ENCODE assay signal across 13 cellular contexts in genomic region chr1:209703834-209704504, GRCh38.
DNase-seq lines count a peak whose midpoint lies in the region; ATAC-seq and FAIRE-seq lines count a peak whose summit lies in the region.
"Had no signal": no experiment of that assay in that cellular context is flagged by ENCODE, and none has a peak within 500 bp of the region (broad histone marks: within the 10 kb centered on the region; RNA-seq: fewer than 3 reads in every experiment).

No MANE protein-coding gene starts in this region.

- ATAC-seq in HG03066 (IDR thresholded peaks at IDR 0.05; ENCODE audit: low read depth, unreplicated experiment) (peak; percentile 66), HG03280 (IDR thresholded peaks at IDR 0.05; ENCODE audit: unreplicated experiment) (no peak)
- ATAC-seq: activated CD8-positive, alpha-beta memory T cell treated with anti-CD3 and anti-CD28 coated beads, Interleukin-2, amount 10 ng/mL, durations not matched to agents 7 days and 5 days had no signal

- H3K36me3 Mint-ChIP-seq in activated naive CD8-positive, alpha-beta T cell = peaks cover 5% of the 10 kb centered on the region
- H3K36me3 Mint-ChIP-seq: activated CD8-positive, alpha-beta memory T cell treated with anti-CD3 and anti-CD28 coated beads, Interleukin-2, amount 10 ng/mL, durations not matched to agents 7 days and 5 days had no signal

- no peak overlapping the region for H3K4me3 Mint-ChIP-seq in activated naive CD8-positive, alpha-beta T cell
- H3K4me3 Mint-ChIP-seq: activated CD8-positive, alpha-beta memory T cell treated with anti-CD3 and anti-CD28 coated beads, Interleukin-2, amount 10 ng/mL, durations not matched to agents 7 days and 5 days; CD4-positive, alpha-beta T cell had no signal

- peaks cover 15% of the 10 kb centered on the region for H3K4me1 Mint-ChIP-seq in activated naive CD8-positive, alpha-beta T cell (ENCODE audit: low read depth)

- peak; percentile 59 for FAIRE-seq in GM18507 (lab: Jason Lieb, UNC)

- H3K27me3 Mint-ChIP-seq in activated naive CD8-positive, alpha-beta T cell = no peaks in the 10 kb centered on the region
- H3K27me3 Mint-ChIP-seq: CD4-positive, alpha-beta T cell had no signal

- no peaks in the 10 kb centered on the region for H3K9me3 Mint-ChIP-seq in activated naive CD8-positive, alpha-beta T cell (ENCODE audit: low read depth)
- H3K9me3 Mint-ChIP-seq: CD4-positive, alpha-beta T cell had no signal

- DNase-seq in CD1c-positive myeloid dendritic cell (ENCODE audit: extremely low spot score) (peak; percentile 61), GM18507 (ENCODE audit: extremely low spot score, insufficient read length, low read depth) (no peak), COLO829 (ENCODE audit: low spot score) (no peak), NCI-H1048 (lab: John Stamatoyannopoulos, UW) (no peak)
- DNase-seq: activated CD8-positive, alpha-beta memory T cell treated with anti-CD3 and anti-CD28 coated beads, Interleukin-2, amount 10 ng/mL, durations not matched to agents 7 days and 5 days; CD4-positive, alpha-beta T cell; GF-D8; NCI-H1417 treated with DMSO at 0.1 percent for 48 hours; NCI-H524; stimulated activated CD4-positive, alpha-beta T cell treated with anti-CD3 and anti-CD28 coated beads, Interleukin-4, amount 100 ng/mL, for 4 hours had no signal

- H3K27ac Mint-ChIP-seq in activated naive CD8-positive, alpha-beta T cell = peak overlapping the region; percentile 13
- H3K27ac Mint-ChIP-seq: activated CD8-positive, alpha-beta memory T cell treated with anti-CD3 and anti-CD28 coated beads, Interleukin-2, amount 10 ng/mL, durations not matched to agents 7 days and 5 days; CD4-positive, alpha-beta T cell had no signal
